Comparison of ENCODE assay signal across 18 cellular contexts in genomic region chrX:139554367-139554766, GRCh38. TPM values are rescaled to one million over a fixed set of nuclear protein-coding genes. Genes with fewer than 3 reads are reported as not detected.
A peak's percentile ranks its signal among the peaks of the same experiment; 100 is the strongest.
DNase-seq lines count a peak whose midpoint lies in the region; ATAC-seq, FAIRE-seq and TF ChIP-seq lines count a peak whose summit lies in the region.
"Had no signal": no experiment of that assay in that cellular context is flagged by ENCODE, and none has a peak within 500 bp of the region (broad histone marks: within the 10 kb centered on the region; RNA-seq: fewer than 3 reads in every experiment).

No MANE protein-coding gene starts in this region.

- peak; percentile 39 for ATAC-seq in GM18867 (IDR thresholded peaks at IDR 0.05; ENCODE audit: unreplicated experiment)
- peak; percentile 29 for ATAC-seq in GM21529 (IDR thresholded peaks at IDR 0.05; ENCODE audit: unreplicated experiment)
- peak; percentile 36 for ATAC-seq in HG03175 (IDR thresholded peaks at IDR 0.05; ENCODE audit: unreplicated experiment)
- ATAC-seq in GM12878 = peak; percentile 53

- no peak for TF ChIP-seq CTCF in GM12878 (IDR thresholded peaks at IDR 0.05 in 2 of 3, conservative IDR thresholded peaks at IDR 0.05 in 1 of 3; ENCODE audit: control insufficient read depth in 2 of 3, extremely low read depth in 1 of 3, insufficient read depth in 1 of 3, low read depth in 3 of 3, low read length in 3 of 3)
- no peak for TF ChIP-seq CTCF in esophagus muscularis mucosa (IDR thresholded peaks at IDR 0.05)

- H3K9me3 ChIP-seq in GM12878 (replicated peaks; ENCODE audit: control insufficient read depth, insufficient read depth, low read length) (no peaks in the 10 kb centered on the region), esophagus muscularis mucosa (no peaks in the 10 kb centered on the region)
- H3K9me3 ChIP-seq: testis had no signal

- H2AFZ ChIP-seq in GM12878 (ENCODE audit: control insufficient read depth, low read depth, low read length) = no peak overlapping the region; the same call in 1 of the 2 replicates

- H3K36me3 ChIP-seq in GM12878 (ENCODE audit: control insufficient read depth in 2 of 2, insufficient read depth in 2 of 2, low read length in 1 of 2) = no peaks in the 10 kb centered on the region
- H3K36me3 ChIP-seq in esophagus muscularis mucosa = no peaks in the 10 kb centered on the region
- H3K36me3 ChIP-seq: cardiac muscle cell had no signal

- no TSS peak for BruUV-seq in GM12878 (replicated peaks; lab: Mats Ljungman, UMichigan)

- in situ Hi-C loops in GM12878 (cut with MboI) = loop anchor here (10.0 kb wide), 3 partner anchors 380 to 780 kb away; partner anchors contain the start of gene ATP11C

- DNase-seq in GM12878 (ENCODE audit: low read depth, low spot score) = no peak
- DNase-seq in stimulated activated CD8-positive, alpha-beta memory T cell treated with anti-CD3 and anti-CD28 coated beads, Interleukin-4, amount 100 ng/mL, for 48 hours = no peak
- no peak for DNase-seq in A172 (ENCODE audit: low spot score)
- DNase-seq in medulla oblongata (ENCODE audit: extremely low spot score) = no peak
- no peak for DNase-seq in esophagus muscularis mucosa (ENCODE audit: extremely low spot score)
- DNase-seq: NCI-H774; nucleus accumbens; stimulated activated CD4-positive, alpha-beta T cell treated with anti-CD3 and anti-CD28 coated beads, Interleukin-4, amount 100 ng/mL, for 1 hour; T1000; testis had no signal

- no peaks in the 10 kb centered on the region for H3K79me2 ChIP-seq in GM12878 (ENCODE audit: control insufficient read depth, insufficient read depth, low read length)

- no peak for FAIRE-seq in GM12878 (lab: Jason Lieb, UNC)
- FAIRE-seq: H54 had no signal

- H4K20me1 ChIP-seq in GM12878 (ENCODE audit: control insufficient read depth, insufficient read depth) = no peaks in the 10 kb centered on the region

- peak overlapping the region; percentile 49; the same call in 1 of the 2 replicates for H3K4me2 ChIP-seq in GM12878 (ENCODE audit: control insufficient read depth, insufficient read depth)

- TF ChIP-seq EP300 in GM12878 (IDR thresholded peaks at IDR 0.05; ENCODE audit: borderline replicate concordance in 1 of 2, control insufficient read depth in 1 of 2, low read depth in 2 of 2, low read length in 2 of 2) (no peak), esophagus muscularis mucosa (IDR thresholded peaks at IDR 0.05) (no peak)

- no peak for TF ChIP-seq RAD21 in GM12878 (IDR thresholded peaks at IDR 0.05; ENCODE audit: insufficient read depth, low read depth, low read length)

- POLR2A ChIA-PET in GM12878 (lab: Charles Lee) = no interaction called here

- CTCF ChIA-PET in GM12878 (lab: Yijun Ruan, JAX) = no interaction called here

- peaks cover 6% of the 10 kb centered on the region for H3K4me1 ChIP-seq in GM12878 (ENCODE audit: control insufficient read depth, insufficient read depth, low read length)
- no peaks in the 10 kb centered on the region for H3K4me1 ChIP-seq in esophagus muscularis mucosa
- H3K4me1 ChIP-seq: testis had no signal

- RAD21 ChIA-PET in GM12878 (lab: Charles Lee; ENCODE audit: unreplicated experiment) = no interaction called here

- no peak for TF ChIP-seq POLR2A in GM12878 (IDR thresholded peaks at IDR 0.05; ENCODE audit: low read depth, low read length)
- no peak for TF ChIP-seq POLR2A in esophagus muscularis mucosa (IDR thresholded peaks at IDR 0.05; ENCODE audit: low read depth)

- H3K9ac ChIP-seq in GM12878 (ENCODE audit: control insufficient read depth, insufficient read depth, low read length) = no peak overlapping the region

- H3K27ac ChIP-seq in GM12878 (ENCODE audit: control insufficient read depth, insufficient read depth) (peak overlapping the region; percentile 28; the same call in 1 of the 2 replicates), esophagus muscularis mucosa (replicated peaks in 1 of 4) (no peak overlapping the region)
- H3K27ac ChIP-seq: cardiac muscle cell, testis had no signal

- SMC1A ChIA-PET in GM12878 (lab: Charles Lee; ENCODE audit: uncharacterized antibody, unreplicated experiment) = interaction anchor here (1.5 to 1.9 kb wide), 2 partner anchors 9 to 777 kb away, joined by 4 to 6 read pairs; no protein-coding TSS in a partner anchor

- no peak overlapping the region for H3K4me3 ChIP-seq in GM12878
- no peak overlapping the region for H3K4me3 ChIP-seq in esophagus muscularis mucosa
- H3K4me3 ChIP-seq: cardiac muscle cell, testis had no signal

- H3K27me3 ChIP-seq in GM12878 (replicated peaks in 1 of 2; ENCODE audit: control insufficient read depth in 2 of 2, insufficient read depth in 2 of 2, low read length in 1 of 2) = no peaks in the 10 kb centered on the region; a peak in 1 of 4 replicates
- H3K27me3 ChIP-seq in esophagus muscularis mucosa = no peaks in the 10 kb centered on the region
- H3K27me3 ChIP-seq: cardiac muscle cell, testis had no signal

- intact Hi-C loops in GM12878 (cut with micrococcal nuclease; ENCODE audit: unreplicated experiment) = loop anchor here (5.0 to 10.0 kb wide), 2 partner anchors 378 to 410 kb away; partner anchors contain the start of genes ATP11C and CXorf66
- intact Hi-C loops in esophagus muscularis mucosa (cut with DNase I) = no loop called here

TF ChIP-seq in GM12878, 131 proteins besides CTCF, POLR2A, EP300 and RAD21 (continues in another document):
- no peak for TF ChIP-seq ZNF217 (IDR thresholded peaks at IDR 0.05)
- TF ChIP-seq SUZ12 (IDR thresholded peaks at IDR 0.05; ENCODE audit: unreplicated experiment) = no peak
- TF ChIP-seq STAT3 (IDR thresholded peaks at IDR 0.05; ENCODE audit: low read depth, low read length) = no peak
- TF ChIP-seq GATAD2B (conservative IDR thresholded peaks at IDR 0.05; ENCODE audit: low read depth) = no peak
- no peak for TF ChIP-seq SIN3A (IDR thresholded peaks at IDR 0.05; ENCODE audit: low read depth, low read length)
- no peak for TF ChIP-seq ZSCAN29 (IDR thresholded peaks at IDR 0.05)
- TF ChIP-seq PRDM15 (CRISPR knock-in tag; IDR thresholded peaks at IDR 0.05) = no peak
- TF ChIP-seq STAT1 (conservative IDR thresholded peaks at IDR 0.05) = no peak
- no peak for TF ChIP-seq SIX5 (IDR thresholded peaks at IDR 0.05; ENCODE audit: low read depth, low read length, severe bottlenecking)
- no peak for TF ChIP-seq SUPT20H (IDR thresholded peaks at IDR 0.05; ENCODE audit: borderline replicate concordance, control insufficient read depth, low read depth, low read length)
- TF ChIP-seq HDGF (IDR thresholded peaks at IDR 0.05) = no peak
- no peak for TF ChIP-seq POLR2AphosphoS5 (IDR thresholded peaks at IDR 0.05; ENCODE audit: low read length)
- no peak for TF ChIP-seq ESRRA (IDR thresholded peaks at IDR 0.05; ENCODE audit: low read length)
- no peak for TF ChIP-seq PML (IDR thresholded peaks at IDR 0.05; ENCODE audit: low read length)

RNA-seq across cellular contexts. Expression of gene F9, which starts 23.8 kb away (rescaled TPM):
- not detected in 2 replicates for total RNA-seq in GM12878 (2013; cell fraction: nucleolus; rRNA removed)
- total RNA-seq in GM12878 (2014; rRNA removed) = not detected in 2 replicates
- not detected in 2 replicates for total RNA-seq in GM12878 (2014; rRNA removed; fragmentation: Illumina TruSeq; extraction: Trizol)
- total RNA-seq in GM12878 (2021) = 0.08 and 0.18 TPM in 2 replicates
- not detected for polyA plus RNA-seq in GM12878 (2011; ENCODE audit: low read depth)
- not detected in 2 replicates for polyA plus RNA-seq in GM12878 (2011; rRNA removed)
- not detected in 2 replicates for polyA plus RNA-seq in GM12878 (2011; cell fraction: cytosol; rRNA removed)
- not detected in 2 replicates for polyA plus RNA-seq in GM12878 (2011; cell fraction: nucleus; rRNA removed)
- polyA plus RNA-seq in GM12878 (2012) = not detected in 2 replicates
- not detected in 2 replicates for polyA plus RNA-seq in GM12878 (2014; fragmentation: Illumina TruSeq; extraction: Trizol)
- polyA plus RNA-seq in GM12878 (2014; fragmentation: Nextera tagmentation; extraction: Ambion mirVana) = not detected
- polyA plus RNA-seq in GM12878 (2014; rRNA removed) = not detected in 2 replicates
- not detected for polyA plus RNA-seq in GM12878 (2016; fragmentation: Nextera tagmentation; extraction: Ambion mirVana)
- not detected in 2 replicates for polyA minus RNA-seq in GM12878 (2011; rRNA and poly(A)+ RNA removed)
- not detected in 2 replicates for polyA minus RNA-seq in GM12878 (2011; cell fraction: cytosol; rRNA and poly(A)+ RNA removed)
- not detected in 2 replicates for polyA minus RNA-seq in GM12878 (2011; cell fraction: nucleus; rRNA and poly(A)+ RNA removed)
- total RNA-seq in A172 (2014; rRNA removed; shearing (Covaris generic)) = not detected in 2 replicates
- total RNA-seq in esophagus muscularis mucosa = not detected
- total RNA-seq: activated T-helper 1 cell treated with anti-CD3 and anti-CD28 coated beads, Interleukin-12 subunit alpha, Interleukin-12 subunit beta, Interleukin-2, Interleukin-4 antibody, amounts not matched to agents 30 ng/mL and 10 ng/mL and 1 ng/mL, durations not matched to agents 14 hours and 24 hours and 36 hours; cardiac muscle cell; Daoy; fibroblast of lung had no signal
- polyA plus RNA-seq: cardiac muscle cell, fibroblast of lung had no signal
